Comparison of ENCODE assay signal across 8 cellular contexts in the genomic region with DNA sequence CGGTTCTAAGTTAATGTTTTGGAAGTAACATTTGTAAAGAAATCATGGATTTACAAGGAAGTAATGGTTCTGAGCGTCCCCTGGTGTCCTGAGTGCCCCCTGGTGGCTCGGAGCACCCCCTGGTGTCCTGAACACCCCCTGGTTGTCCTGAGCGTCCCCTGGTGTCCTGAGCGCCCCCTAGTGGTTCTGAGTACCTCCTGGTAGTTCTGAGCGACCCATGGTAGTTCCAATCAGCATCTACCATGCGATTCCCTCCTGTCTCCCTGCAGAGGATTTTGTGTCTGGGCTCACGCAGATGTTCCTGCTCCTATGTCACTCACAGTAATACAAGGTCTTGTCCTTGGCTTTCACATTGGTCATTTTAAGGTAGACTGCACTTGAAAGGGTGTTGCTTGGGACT.
DNase-seq lines count a peak whose midpoint lies in the region; ATAC-seq, FAIRE-seq and TF ChIP-seq lines count a peak whose summit lies in the region.

No MANE protein-coding gene starts in this region.

- DNase-seq in GM12865 (ENCODE audit: low read depth) (peak; percentile 89), bronchial epithelial cell (ENCODE audit: low read depth) (peak; percentile 23), COLO829 (ENCODE audit: low spot score) (no peak), neuronal stem cell (ENCODE audit: low spot score) (no peak)
- DNase-seq in stimulated activated CD4-positive, alpha-beta T cell treated with anti-CD3 and anti-CD28 coated beads, Interleukin-4, amount 100 ng/mL, for 48 hours (ENCODE audit: low read depth in 2 of 2), result peak; percentile 68

- no peak overlapping the region for H3K23ac ChIP-seq in neuronal stem cell (ENCODE audit: low read depth, low read length, poor library complexity)

- H2BK12ac ChIP-seq in neuronal stem cell (ENCODE audit: low read length), result no peak overlapping the region

- H2AFZ ChIP-seq in neuronal stem cell (ENCODE audit: low read length), result no peak overlapping the region

- FAIRE-seq in bronchial epithelial cell (lab: Jason Lieb, UNC), result no peak

- no peak overlapping the region for H4K8ac ChIP-seq in neuronal stem cell (ENCODE audit: low read depth, low read length)

- H3K4me2 ChIP-seq in neuronal stem cell (ENCODE audit: insufficient read depth, low read length, poor library complexity, severe bottlenecking), result no peak overlapping the region

- no peak overlapping the region for H2BK120ac ChIP-seq in neuronal stem cell (ENCODE audit: low read depth, low read length)

- no peak overlapping the region for H2BK15ac ChIP-seq in neuronal stem cell (ENCODE audit: low read length)

- peaks cover 0 to 15% of the 10 kb centered on the region in 2 donors for H3K9me3 ChIP-seq in neuronal stem cell (replicated peaks in 1 of 2; ENCODE audit: control insufficient read depth in 2 of 2, insufficient read depth in 1 of 2, low read depth in 1 of 2, low read length in 2 of 2)

- no peak overlapping the region for H2AK5ac ChIP-seq in neuronal stem cell (ENCODE audit: low read depth, low read length)

- H3K9ac ChIP-seq in neuronal stem cell (ENCODE audit: low read depth, low read length, poor library complexity), result no peak overlapping the region

- peaks cover 2% of the 10 kb centered on the region for H3K79me1 ChIP-seq in neuronal stem cell (ENCODE audit: low read depth, low read length)

- no peak overlapping the region for H3K4me3 ChIP-seq in GM12865 (ENCODE audit: low read depth, low read length)
- no peak overlapping the region for H3K4me3 ChIP-seq in bronchial epithelial cell (ENCODE audit: low read depth, low read length)
- no peak overlapping the region for H3K4me3 ChIP-seq in neuronal stem cell (ENCODE audit: low read length in 2 of 2)

- H3K14ac ChIP-seq in neuronal stem cell (ENCODE audit: low read length), result no peak overlapping the region

- no CpG with 5 or more reads among the region's 8 CpGs for WGBS in neuronal stem cell (ENCODE audit: extremely low coverage in 2 of 2, insufficient read length in 2 of 2, insufficient replicate concordance in 1 of 2), 2 donors

- H3K36me3 ChIP-seq in bronchial epithelial cell (ENCODE audit: control insufficient read depth, insufficient read depth, low read length), result no peaks in the 10 kb centered on the region
- H3K36me3 ChIP-seq in neuronal stem cell (replicated peaks in 1 of 2; ENCODE audit: control insufficient read depth in 2 of 2, insufficient read depth in 2 of 2, low read length in 2 of 2), result no peaks in the 10 kb centered on the region

- H3K4me1 ChIP-seq in neuronal stem cell (ENCODE audit: control insufficient read depth in 2 of 2, insufficient read depth in 1 of 2, low read depth in 1 of 2, low read length in 2 of 2), result no peaks in the 10 kb centered on the region

- ATAC-seq in HG03342 (IDR thresholded peaks at IDR 0.05; ENCODE audit: unreplicated experiment) (peak; percentile 47), SK-N-SH treated with all-trans-retinoic acid at 6 μM for 48 hours (peak; percentile 95), GM19395 (IDR thresholded peaks at IDR 0.05; ENCODE audit: unreplicated experiment) (no peak)

- H3K18ac ChIP-seq in neuronal stem cell (ENCODE audit: low read length), result no peak overlapping the region

- no peak overlapping the region for H3K27ac ChIP-seq in neuronal stem cell (replicated peaks; ENCODE audit: low read length)

- H4K91ac ChIP-seq in neuronal stem cell (ENCODE audit: low read depth, low read length, poor library complexity), result no peak overlapping the region

- H2BK5ac ChIP-seq in neuronal stem cell (ENCODE audit: low read length), result no peak overlapping the region

- no peak overlapping the region for H3K4ac ChIP-seq in neuronal stem cell (ENCODE audit: low read length)

- peak; percentile 93 for TF ChIP-seq CTCF in GM12865 (IDR thresholded peaks at IDR 0.05; ENCODE audit: insufficient read depth, low read depth, low read length, missing control alignments)
- peak; percentile 51 for TF ChIP-seq CTCF in bronchial epithelial cell (IDR thresholded peaks at IDR 0.05; ENCODE audit: insufficient read depth, low read length, severe bottlenecking)

- H3K27me3 ChIP-seq in bronchial epithelial cell (ENCODE audit: control insufficient read depth, insufficient read depth, low read length) (no peaks in the 10 kb centered on the region), neuronal stem cell (ENCODE audit: control insufficient read depth in 3 of 3, insufficient read depth in 3 of 3, low read depth in 1 of 3, low read length in 3 of 3) (no peaks in the 10 kb centered on the region)

TF ChIP-seq in SK-N-SH treated with all-trans-retinoic acid at 6 μM for 48 hours, 23 proteins besides CTCF, POLR2A, EP300 and RAD21:
- TF ChIP-seq ARNTL (CRISPR knock-in tag; IDR thresholded peaks at IDR 0.05; ENCODE audit: borderline replicate concordance, low read depth), result no peak
- TF ChIP-seq ESRRG (CRISPR knock-in tag; IDR thresholded peaks at IDR 0.05), result no peak
- TF ChIP-seq ZNF70 (CRISPR knock-in tag; IDR thresholded peaks at IDR 0.05), result no peak

Comparison
In these comparisons a context has a peak if more than half of its experiments do, and no peak if none do; other contexts are left out.
1. DNase-seq: peak in GM12865 (single experiment), bronchial epithelial cell (single experiment) and stimulated activated CD4-positive, alpha-beta T cell treated with anti-CD3 and anti-CD28 coated beads, Interleukin-4, amount 100 ng/mL, for 48 hours (2 of 2); none in COLO829 (single experiment) and neuronal stem cell (single experiment).